1 cellular context compared by ENCODE assay signal in genomic region chr19:53102701-53103140, GRCh38.
A peak's percentile ranks its signal among the peaks of the same experiment; 100 is the strongest.
TF ChIP-seq lines count a peak whose summit lies in the region.

No MANE protein-coding gene starts in this region.

TF ChIP-seq in HepG2, 621 proteins besides CTCF, POLR2A, EP300 and RAD21:
- no peak for TF ChIP-seq BCL6 (CRISPR knock-in tag; IDR thresholded peaks at IDR 0.05)
- TF ChIP-seq PCBP1 (IDR thresholded peaks at IDR 0.05; ENCODE audit: borderline replicate concordance, low read depth, low read length): no peak
- no peak for TF ChIP-seq BCLAF1 (IDR thresholded peaks at IDR 0.05)
- TF ChIP-seq, protein P1, sequence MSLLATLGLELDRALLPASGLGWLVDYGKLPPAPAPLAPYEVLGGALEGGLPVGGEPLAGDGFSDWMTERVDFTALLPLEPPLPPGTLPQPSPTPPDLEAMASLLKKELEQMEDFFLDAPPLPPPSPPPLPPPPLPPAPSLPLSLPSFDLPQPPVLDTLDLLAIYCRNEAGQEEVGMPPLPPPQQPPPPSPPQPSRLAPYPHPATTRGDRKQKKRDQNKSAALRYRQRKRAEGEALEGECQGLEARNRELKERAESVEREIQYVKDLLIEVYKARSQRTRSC (CRISPR knock-in tag; IDR thresholded peaks at IDR 0.05; ENCODE audit: low read depth): no peak
- TF ChIP-seq ZNF496 (CRISPR knock-in tag; IDR thresholded peaks at IDR 0.05; ENCODE audit: insufficient replicate concordance): no peak
- TF ChIP-seq ZNF121 (CRISPR knock-in tag; IDR thresholded peaks at IDR 0.05): no peak
- no peak for TF ChIP-seq ZNF609 (CRISPR knock-in tag; IDR thresholded peaks at IDR 0.05; ENCODE audit: borderline replicate concordance)
- 0 out of 2 replicates have a peak, but pooled peaks have one; percentile 37 for TF ChIP-seq ZNF790 (CRISPR knock-in tag; IDR thresholded peaks at IDR 0.05; ENCODE audit: borderline replicate concordance)
- TF ChIP-seq, protein P2, sequence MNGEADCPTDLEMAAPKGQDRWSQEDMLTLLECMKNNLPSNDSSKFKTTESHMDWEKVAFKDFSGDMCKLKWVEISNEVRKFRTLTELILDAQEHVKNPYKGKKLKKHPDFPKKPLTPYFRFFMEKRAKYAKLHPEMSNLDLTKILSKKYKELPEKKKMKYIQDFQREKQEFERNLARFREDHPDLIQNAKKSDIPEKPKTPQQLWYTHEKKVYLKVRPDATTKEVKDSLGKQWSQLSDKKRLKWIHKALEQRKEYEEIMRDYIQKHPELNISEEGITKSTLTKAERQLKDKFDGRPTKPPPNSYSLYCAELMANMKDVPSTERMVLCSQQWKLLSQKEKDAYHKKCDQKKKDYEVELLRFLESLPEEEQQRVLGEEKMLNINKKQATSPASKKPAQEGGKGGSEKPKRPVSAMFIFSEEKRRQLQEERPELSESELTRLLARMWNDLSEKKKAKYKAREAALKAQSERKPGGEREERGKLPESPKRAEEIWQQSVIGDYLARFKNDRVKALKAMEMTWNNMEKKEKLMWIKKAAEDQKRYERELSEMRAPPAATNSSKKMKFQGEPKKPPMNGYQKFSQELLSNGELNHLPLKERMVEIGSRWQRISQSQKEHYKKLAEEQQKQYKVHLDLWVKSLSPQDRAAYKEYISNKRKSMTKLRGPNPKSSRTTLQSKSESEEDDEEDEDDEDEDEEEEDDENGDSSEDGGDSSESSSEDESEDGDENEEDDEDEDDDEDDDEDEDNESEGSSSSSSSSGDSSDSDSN (CRISPR knock-in tag; IDR thresholded peaks at IDR 0.05): 0 out of 2 replicates have a peak, but pooled peaks have one; percentile 6
- no peak for TF ChIP-seq ZNF607 (CRISPR knock-in tag; IDR thresholded peaks at IDR 0.05; ENCODE audit: borderline replicate concordance)
- TF ChIP-seq POLR2G (IDR thresholded peaks at IDR 0.05; ENCODE audit: low read depth, low read length): 0 out of 2 replicates have a peak, but pooled peaks have one; percentile 0
- TF ChIP-seq HNRNPK (IDR thresholded peaks at IDR 0.05; ENCODE audit: low read depth, low read length, poor library complexity, severe bottlenecking): no peak
- no peak for TF ChIP-seq ZMAT5 (CRISPR knock-in tag; IDR thresholded peaks at IDR 0.05; ENCODE audit: borderline replicate concordance, low read depth)
- TF ChIP-seq ZFP62 (CRISPR knock-in tag; IDR thresholded peaks at IDR 0.05): no peak
- no peak for TF ChIP-seq GATAD1 (CRISPR knock-in tag; IDR thresholded peaks at IDR 0.05)
- no peak for TF ChIP-seq NBN (conservative IDR thresholded peaks at IDR 0.05)
- no peak for TF ChIP-seq PAX8 (CRISPR knock-in tag; IDR thresholded peaks at IDR 0.05; ENCODE audit: borderline replicate concordance)
- TF ChIP-seq, protein P3, sequence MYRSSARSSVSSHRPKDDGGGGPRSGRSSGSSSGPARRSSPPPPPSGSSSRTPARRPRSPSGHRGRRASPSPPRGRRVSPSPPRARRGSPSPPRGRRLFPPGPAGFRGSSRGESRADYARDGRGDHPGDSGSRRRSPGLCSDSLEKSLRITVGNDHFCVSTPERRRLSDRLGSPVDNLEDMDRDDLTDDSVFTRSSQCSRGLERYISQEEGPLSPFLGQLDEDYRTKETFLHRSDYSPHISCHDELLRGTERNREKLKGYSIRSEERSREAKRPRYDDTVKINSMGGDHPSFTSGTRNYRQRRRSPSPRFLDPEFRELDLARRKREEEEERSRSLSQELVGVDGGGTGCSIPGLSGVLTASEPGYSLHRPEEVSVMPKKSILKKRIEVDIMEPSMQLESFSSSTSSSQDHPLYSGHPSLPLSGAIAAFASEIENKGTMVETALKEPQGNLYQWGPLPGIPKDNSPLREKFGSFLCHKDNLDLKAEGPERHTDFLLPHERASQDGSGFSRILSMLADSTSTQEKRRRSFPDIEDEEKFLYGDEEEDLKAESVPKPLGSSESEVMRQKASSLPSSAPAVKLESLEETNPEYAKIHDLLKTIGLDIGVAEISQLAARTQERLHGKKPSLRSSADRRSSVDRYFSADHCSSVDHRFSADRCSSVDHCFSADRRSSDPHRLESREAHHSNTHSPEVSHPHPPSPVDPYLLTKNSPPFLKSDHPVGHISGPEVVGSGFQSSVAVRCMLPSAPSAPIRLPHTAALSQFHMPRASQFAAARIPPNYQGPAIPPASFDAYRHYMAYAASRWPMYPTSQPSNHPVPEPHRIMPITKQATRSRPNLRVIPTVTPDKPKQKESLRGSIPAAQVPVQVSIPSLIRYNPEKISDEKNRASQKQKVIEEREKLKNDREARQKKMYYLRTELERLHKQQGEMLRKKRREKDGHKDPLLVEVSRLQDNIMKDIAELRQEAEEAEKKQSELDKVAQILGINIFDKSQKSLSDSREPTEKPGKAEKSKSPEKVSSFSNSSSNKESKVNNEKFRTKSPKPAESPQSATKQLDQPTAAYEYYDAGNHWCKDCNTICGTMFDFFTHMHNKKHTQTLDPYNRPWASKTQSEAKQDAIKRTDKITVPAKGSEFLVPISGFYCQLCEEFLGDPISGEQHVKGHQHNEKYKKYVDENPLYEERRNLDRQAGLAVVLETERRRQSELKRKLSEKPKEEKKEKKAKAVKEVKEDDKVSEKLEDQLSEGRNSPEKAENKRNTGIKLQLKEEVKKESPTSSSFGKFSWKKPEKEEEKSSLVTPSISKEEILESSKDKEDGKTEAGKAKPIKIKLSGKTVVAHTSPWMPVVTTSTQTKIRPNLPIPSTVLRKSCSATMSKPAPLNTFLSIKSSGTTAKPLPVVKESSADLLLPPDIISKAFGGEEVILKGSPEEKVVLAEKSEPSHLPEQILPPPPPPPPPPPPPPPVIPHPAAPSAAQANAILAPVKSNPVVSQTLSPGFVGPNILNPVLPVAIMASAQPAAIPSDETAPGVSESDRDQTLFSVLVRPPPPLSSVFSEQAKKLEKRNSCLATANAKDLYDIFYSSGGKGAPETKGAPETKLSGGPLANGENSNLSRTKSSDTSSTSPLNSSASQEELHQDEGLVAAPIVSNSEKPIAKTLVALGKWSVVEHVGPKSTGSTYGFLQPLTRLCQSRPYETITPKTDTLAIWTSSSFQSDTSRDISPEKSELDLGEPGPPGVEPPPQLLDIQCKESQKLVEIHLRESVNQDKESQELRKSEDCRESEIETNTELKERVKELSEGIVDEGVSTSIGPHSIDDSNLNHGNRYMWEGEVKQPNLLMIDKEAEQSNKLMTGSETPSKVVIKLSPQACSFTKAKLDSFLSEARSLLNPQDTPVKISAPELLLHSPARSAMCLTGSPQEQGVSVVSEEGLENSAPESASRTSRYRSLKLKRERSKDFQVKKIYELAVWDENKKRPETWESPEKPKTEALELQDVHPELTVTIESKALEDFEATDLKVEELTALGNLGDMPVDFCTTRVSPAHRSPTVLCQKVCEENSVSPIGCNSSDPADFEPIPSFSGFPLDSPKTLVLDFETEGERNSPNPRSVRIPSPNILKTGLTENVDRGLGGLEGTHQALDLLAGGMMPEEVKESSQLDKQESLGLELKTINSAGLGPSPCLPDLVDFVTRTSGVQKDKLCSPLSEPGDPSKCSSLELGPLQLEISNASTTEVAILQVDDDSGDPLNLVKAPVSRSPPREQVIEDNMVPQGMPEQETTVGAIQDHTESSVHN (CRISPR knock-in tag; IDR thresholded peaks at IDR 0.05): no peak
- TF ChIP-seq REPIN1 (CRISPR knock-in tag; IDR thresholded peaks at IDR 0.05; ENCODE audit: borderline replicate concordance, low read depth): no peak
- TF ChIP-seq POGK (CRISPR knock-in tag; conservative IDR thresholded peaks at IDR 0.05): no peak
- TF ChIP-seq ZNF549 (CRISPR knock-in tag; IDR thresholded peaks at IDR 0.05): no peak
- TF ChIP-seq FOXK2 (IDR thresholded peaks at IDR 0.05): no peak
- no peak for TF ChIP-seq ZNF83 (CRISPR knock-in tag; IDR thresholded peaks at IDR 0.05; ENCODE audit: borderline replicate concordance)
